1 cellular context compared by ENCODE assay signal in the genomic region with DNA sequence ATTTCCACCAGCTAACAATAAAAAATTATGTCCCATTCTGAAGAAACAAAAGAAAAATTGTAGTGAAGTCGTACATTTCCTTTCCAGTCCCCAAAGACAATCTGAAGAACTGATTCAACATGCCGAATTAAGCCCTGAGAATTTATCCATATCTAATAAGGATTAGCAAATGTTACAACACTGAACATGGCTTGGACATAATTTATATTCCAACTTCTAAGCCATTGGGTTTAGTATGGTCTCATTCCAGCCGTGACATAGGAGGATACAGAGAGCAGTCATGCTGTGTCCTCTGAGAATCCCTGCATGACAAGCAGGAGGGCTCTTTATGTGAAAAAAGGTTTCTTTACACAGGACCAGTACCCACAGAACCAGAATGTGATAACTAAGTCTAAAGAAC.
TF ChIP-seq lines count a peak whose summit lies in the region.

No MANE protein-coding gene starts in this region.

TF ChIP-seq in SK-N-SH, 30 proteins besides CTCF, POLR2A, EP300 and RAD21 (continued from another document):
- TF ChIP-seq REST (IDR thresholded peaks at IDR 0.05; ENCODE audit: low read depth, low read length) (no peak), RCOR1 (IDR thresholded peaks at IDR 0.05; ENCODE audit: low read length) (no peak), SMC3 (IDR thresholded peaks at IDR 0.05; ENCODE audit: low read depth, low read length) (no peak), FOSL2 (IDR thresholded peaks at IDR 0.05; ENCODE audit: borderline replicate concordance, low read depth) (no peak), CHD2 (IDR thresholded peaks at IDR 0.05; ENCODE audit: low read length, partially characterized antibody) (no peak), YY1 (IDR thresholded peaks at IDR 0.05; ENCODE audit: low read depth) (no peak)
